ENCODE assay signal across 8 cellular contexts in genomic region chr9:35110327-35110758, GRCh38. TPM values are rescaled to one million over a fixed set of nuclear protein-coding genes. Genes with fewer than 3 reads are reported as not detected.
DNase-seq lines count a peak whose midpoint lies in the region; ATAC-seq, FAIRE-seq and TF ChIP-seq lines count a peak whose summit lies in the region.

No MANE protein-coding gene starts in this region.

- no peaks in the 10 kb centered on the region for H3K27me3 ChIP-seq in HUES48 (ENCODE audit: control insufficient read depth, insufficient read depth, low read length)
- H3K27me3 ChIP-seq in breast epithelium = no peaks in the 10 kb centered on the region
- H3K27me3 ChIP-seq in right lobe of liver = no peaks in the 10 kb centered on the region
- H3K27me3 ChIP-seq in upper lobe of right lung = no peaks in the 10 kb centered on the region

- intact Hi-C loops in breast epithelium (cut with DNase I; ENCODE audit: low total_unique reads) (no loop called here), right lobe of liver (cut with DNase I) (loop anchor here in 1 of 2 donors (10.0 kb wide), 1 partner anchor 154 kb away; no protein-coding TSS in a partner anchor), upper lobe of right lung (cut with DNase I) (no loop called here)

- 38% methylated on average over 2 of the region's 3 CpGs for WGBS in right lobe of liver (ENCODE audit: insufficient coverage, low coverage, low lambda C conversion rate, missing lambda C conversion rate)

- H3K4me1 ChIP-seq in HUES48 (ENCODE audit: control insufficient read depth, insufficient read depth, low read length) (peaks cover 24% of the 10 kb centered on the region), breast epithelium (peaks cover 0 to 25% of the 10 kb centered on the region in 2 donors), right lobe of liver (peaks cover 0 to 39% (median 13%) of the 10 kb centered on the region in 4 donors), upper lobe of right lung (peaks cover 47% of the 10 kb centered on the region)

- H3K4me3 ChIP-seq in AG04449 (ENCODE audit: low read depth, low read length) = peak overlapping the region; percentile 88
- peak overlapping the region; percentile 79 for H3K4me3 ChIP-seq in HUES48 (ENCODE audit: low read depth, low read length)
- peak overlapping the region; percentile 76 to 83 (median 80) for H3K4me3 ChIP-seq in breast epithelium
- peak overlapping the region; percentile 70 to 95 (median 83) for H3K4me3 ChIP-seq in right lobe of liver
- peak overlapping the region; percentile 77 for H3K4me3 ChIP-seq in upper lobe of right lung

- ATAC-seq in right lobe of liver = peak in 1 of 4 donors; percentile 4
- ATAC-seq in upper lobe of right lung = no peak

- H3K36me3 ChIP-seq in HUES48 (ENCODE audit: control insufficient read depth, insufficient read depth, low read length) (peaks cover 21% of the 10 kb centered on the region), breast epithelium (no peaks in the 10 kb centered on the region), right lobe of liver (peaks cover 0 to 31% (median 8%) of the 10 kb centered on the region in 4 donors), upper lobe of right lung (peaks cover 31% of the 10 kb centered on the region)

- CTCF ChIA-PET in AG04449 (lab: Yijun Ruan, JAX) = interaction anchor here (1.1 to 15.9 kb wide), 5 partner anchors 14 to 371 kb away, joined by 3 to 162 read pairs (median 4); partner anchors contain the start of genes DNAJB5 and PIGO

- H3K9ac ChIP-seq in HUES48 (ENCODE audit: low read depth, low read length) = no peak overlapping the region

- no peak for FAIRE-seq in HTR-8/SVneo (lab: Jason Lieb, UNC)

- H3K27ac ChIP-seq in HUES48 (ENCODE audit: low read depth, low read length) = no peak overlapping the region
- H3K27ac ChIP-seq in breast epithelium = peak overlapping the region; percentile 85 to 87
- H3K27ac ChIP-seq in right lobe of liver = peak overlapping the region in 1 of 3 donors; percentile 90
- peak overlapping the region; percentile 87 for H3K27ac ChIP-seq in upper lobe of right lung

- TF ChIP-seq POLR2A in breast epithelium (IDR thresholded peaks at IDR 0.05) = no peak
- TF ChIP-seq POLR2A in right lobe of liver (IDR thresholded peaks at IDR 0.05) = no peak

- DNase-seq in AG04449 (ENCODE audit: low read depth, low spot score) = no peak
- DNase-seq in breast epithelium (ENCODE audit: low spot score in 2 of 2) = no peak
- DNase-seq in right lobe of liver = no peak
- no peak for DNase-seq in upper lobe of right lung
- no peak for DNase-seq in HTR-8/SVneo (ENCODE audit: insufficient read length, low spot score)
- no peak for DNase-seq in GM19240 (ENCODE audit: insufficient read length, low spot score)
- DNase-seq in SK-N-DZ (ENCODE audit: low spot score) = no peak

- POLR2A ChIA-PET in AG04449 (lab: Yijun Ruan, JAX) = interaction anchor here (0.9 to 2.5 kb wide), 2 partner anchors 14 to 39 kb away, joined by 3 to 6 read pairs; no protein-coding TSS in a partner anchor

- TF ChIP-seq CTCF in AG04449 (IDR thresholded peaks at IDR 0.05; ENCODE audit: insufficient read depth, low read length, missing control alignments) (no peak), breast epithelium (IDR thresholded peaks at IDR 0.05) (no peak), right lobe of liver (IDR thresholded peaks at IDR 0.05) (no peak), upper lobe of right lung (IDR thresholded peaks at IDR 0.05) (no peak)

- H3K9me3 ChIP-seq in HUES48 (ENCODE audit: control insufficient read depth, insufficient read depth, low read length) = no peaks in the 10 kb centered on the region
- H3K9me3 ChIP-seq in breast epithelium = no peaks in the 10 kb centered on the region
- no peaks in the 10 kb centered on the region for H3K9me3 ChIP-seq in right lobe of liver
- no peaks in the 10 kb centered on the region for H3K9me3 ChIP-seq in upper lobe of right lung

RNA-seq across cellular contexts. Expression of gene ATOSB, which starts 5.3 kb away (rescaled TPM):
- total RNA-seq in breast epithelium = 10 to 100 TPM in 1 of 3 donors, 1 to 10 TPM in 2; 7.8 to 21.1 (median 8.8) TPM
- 1 to 10 TPM; 3.7 to 6.9 (median 5.8) TPM for total RNA-seq in right lobe of liver
- 20.3 TPM for total RNA-seq in upper lobe of right lung
- 3.3 and 4.1 TPM in 2 replicates for polyA plus RNA-seq in SK-N-DZ (2014; cell fraction: cytosol; rRNA removed)
- polyA plus RNA-seq in SK-N-DZ (2014; cell fraction: nucleus; rRNA removed) = 11.8 and 12.0 TPM in 2 replicates

RNA-seq across cellular contexts. Expression of gene STOML2, which starts 7.4 kb away (rescaled TPM):
- total RNA-seq in breast epithelium (100 to 1,000 TPM in 2 of 3 donors, 10 to 100 TPM in 1; 89.4 to 115 (median 101) TPM), right lobe of liver (100 to 1,000 TPM in 1 of 6 experiments, 10 to 100 TPM in 5; 59.8 to 102 (median 69.3) TPM), upper lobe of right lung (59.4 TPM)
- polyA plus RNA-seq in SK-N-DZ (2014; cell fraction: cytosol; rRNA removed) = 220 and 242 TPM in 2 replicates
- polyA plus RNA-seq in SK-N-DZ (2014; cell fraction: nucleus; rRNA removed) = 226 and 235 TPM in 2 replicates

RNA-seq across cellular contexts. Expression of gene PIGO, which starts 14.0 kb away (rescaled TPM):
- total RNA-seq in breast epithelium = 10 to 100 TPM; 15.4 to 24.9 (median 18.0) TPM
- 10 to 100 TPM; 11.5 to 18.0 (median 15.6) TPM for total RNA-seq in right lobe of liver
- 25.2 TPM for total RNA-seq in upper lobe of right lung
- polyA plus RNA-seq in SK-N-DZ (2014; cell fraction: cytosol; rRNA removed) = 16.2 and 18.0 TPM in 2 replicates
- 18.1 and 21.6 TPM in 2 replicates for polyA plus RNA-seq in SK-N-DZ (2014; cell fraction: nucleus; rRNA removed)

RNA-seq across cellular contexts. Expression of gene FANCG, which starts 30.6 kb away (rescaled TPM):
- total RNA-seq in breast epithelium = 10 to 100 TPM; 10.7 to 15.2 (median 13.4) TPM
- total RNA-seq in right lobe of liver = 1 to 10 TPM; 2.9 to 7.1 (median 4.2) TPM
- 9.4 TPM for total RNA-seq in upper lobe of right lung
- 69.4 and 102 TPM in 2 replicates for polyA plus RNA-seq in SK-N-DZ (2014; cell fraction: cytosol; rRNA removed)
- polyA plus RNA-seq in SK-N-DZ (2014; cell fraction: nucleus; rRNA removed) = 300 and 345 TPM in 2 replicates

RNA-seq across cellular contexts. Expression of gene VCP, which starts 37.9 kb away (rescaled TPM):
- total RNA-seq in breast epithelium (100 to 1,000 TPM; 150 to 173 (median 168) TPM), right lobe of liver (100 to 1,000 TPM; 108 to 159 (median 138) TPM), upper lobe of right lung (185 TPM)
- polyA plus RNA-seq in SK-N-DZ (2014; cell fraction: cytosol; rRNA removed) = 205 and 231 TPM in 2 replicates
- 135 and 148 TPM in 2 replicates for polyA plus RNA-seq in SK-N-DZ (2014; cell fraction: nucleus; rRNA removed)
